ENCODE assay signal across 25 cellular contexts in the genomic region with DNA sequence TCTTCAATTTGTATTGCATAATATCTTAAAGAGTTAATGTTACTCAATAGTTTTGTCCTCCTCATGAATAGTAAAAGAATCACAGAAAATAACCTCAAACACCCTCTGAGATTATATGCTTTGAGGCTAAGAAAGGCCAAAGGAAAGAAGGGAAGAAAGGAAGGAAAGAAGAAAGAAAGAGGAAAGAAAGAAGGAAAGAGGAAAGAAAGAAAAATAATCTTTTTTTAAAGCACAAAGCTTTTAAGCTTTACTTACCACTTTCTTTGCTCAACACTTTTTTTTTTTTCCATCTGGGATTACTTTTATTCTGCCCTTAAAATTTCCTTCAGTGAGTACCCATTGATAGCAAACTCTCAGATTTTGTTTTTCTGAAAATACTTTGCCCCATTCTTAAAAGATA.
"Had no signal": no experiment of that assay in that cellular context is flagged by ENCODE, and none has a peak within 500 bp of the region (broad histone marks: within the 10 kb centered on the region; RNA-seq: fewer than 3 reads in every experiment).

No MANE protein-coding gene starts in this region.

- DNase-seq: activated B cell treated with CpG ODN at 0.5 μM for 24 hours; activated CD4-positive, alpha-beta T cell treated with anti-CD3 and anti-CD28 coated beads for 48 hours; activated CD4-positive, alpha-beta T cell treated with anti-CD3 and anti-CD28 coated beads, Interleukin-2, amount 50 U/mL, for 1 hour; activated CD4-positive, alpha-beta T cell treated with anti-CD3 and anti-CD28 coated beads, Interleukin-2, amount 50 U/mL, for 48 hours; activated CD8-positive, alpha-beta memory T cell treated with anti-CD3 and anti-CD28 coated beads for 24 hours; activated gamma-delta T cell; activated naive CD4-positive, alpha-beta T cell; activated naive CD4-positive, alpha-beta T cell treated with anti-CD3 and anti-CD28 coated beads, Interleukin-2, amount 10 ng/mL, durations not matched to agents 7 days and 5 days; activated naive CD8-positive, alpha-beta T cell treated with anti-CD3 and anti-CD28 coated beads, Interleukin-2, amount 10 ng/mL, durations not matched to agents 7 days and 5 days; activated T-cell treated with anti-CD3 and anti-CD28 coated beads, Interleukin-2, amount 50 U/mL, for 4 hours; dorsolateral prefrontal cortex; effector memory CD4-positive, alpha-beta T cell; foreskin fibroblast; glutamatergic neuron; heart left ventricle; T-helper 17 cell; T1000; WERI-Rb-1 had no signal

- H3K27me3 ChIP-seq: ascending aorta, breast epithelium, cardiac muscle cell, heart left ventricle had no signal

- H3K27ac ChIP-seq: ascending aorta, breast epithelium, cardiac muscle cell, coronary artery, dorsolateral prefrontal cortex, heart left ventricle, WERI-Rb-1 had no signal

- ATAC-seq: activated CD4-positive, CD25-positive, alpha-beta regulatory T cell treated with anti-CD3 and anti-CD28 coated beads, Interleukin-2, amount 50 U/mL, for 24 hours; esophagus mucosa had no signal

- FAIRE-seq: frontal cortex had no signal

- H3K4me1 ChIP-seq: ascending aorta, breast epithelium, heart left ventricle had no signal

- H3K4me3 ChIP-seq: ascending aorta, breast epithelium, coronary artery, dorsolateral prefrontal cortex had no signal

- H3K36me3 ChIP-seq: ascending aorta, breast epithelium, cardiac muscle cell, heart left ventricle, WERI-Rb-1 had no signal
